ENCODE assay signal across 21 cellular contexts in genomic region chrX:67568769-67569168, GRCh38. TPM values are rescaled to one million over a fixed set of nuclear protein-coding genes. Genes with fewer than 3 reads are reported as not detected.
DNase-seq lines count a peak whose midpoint lies in the region; ATAC-seq and TF ChIP-seq lines count a peak whose summit lies in the region.
"Had no signal": no experiment of that assay in that cellular context is flagged by ENCODE, and none has a peak within 500 bp of the region (broad histone marks: within the 10 kb centered on the region; RNA-seq: fewer than 3 reads in every experiment).

No MANE protein-coding gene starts in this region.

- no peaks in the 10 kb centered on the region for H4K20me1 ChIP-seq in smooth muscle cell (ENCODE audit: low read depth)

- H3K4me1 ChIP-seq in heart right ventricle, result peaks cover 0 to 10% (median 0%) of the 10 kb centered on the region in 9 donors
- H3K4me1 ChIP-seq in smooth muscle cell (ENCODE audit: low read depth), result no peaks in the 10 kb centered on the region
- H3K4me1 ChIP-seq: Peyer's patch had no signal

- H3K27ac ChIP-seq in heart right ventricle (peak overlapping the region in 5 of 10 donors; percentile 4 to 58 (median 40)), smooth muscle cell (ENCODE audit: low read depth) (peak overlapping the region; percentile 37)
- H3K27ac ChIP-seq: Peyer's patch had no signal

- no peaks in the 10 kb centered on the region for H3F3A ChIP-seq in smooth muscle cell (ENCODE audit: low read depth)

- 42 to 53% methylated on average over 5 of the region's 5 CpGs for WGBS in heart right ventricle, 2 donors
- 61% methylated on average over 5 of the region's 5 CpGs for WGBS in smooth muscle cell (ENCODE audit: low lambda C conversion rate)

- H3K36me3 ChIP-seq in heart right ventricle (no peaks in the 10 kb centered on the region), smooth muscle cell (ENCODE audit: low read depth) (no peaks in the 10 kb centered on the region)
- H3K36me3 ChIP-seq: Peyer's patch had no signal

- H3K79me2 ChIP-seq in smooth muscle cell (ENCODE audit: low read depth), result no peaks in the 10 kb centered on the region

- ATAC-seq in Right ventricle myocardium superior (ENCODE audit: poor library complexity) (peak; percentile 84), heart right ventricle (peak in 7 of 8 donors; percentile 27 to 91 (median 71)), GM21825 (IDR thresholded peaks at IDR 0.05; ENCODE audit: unreplicated experiment) (no peak), HG03565 (IDR thresholded peaks at IDR 0.05; ENCODE audit: unreplicated experiment) (no peak)
- ATAC-seq: GM23338 had no signal

- H3K9ac ChIP-seq in smooth muscle cell (ENCODE audit: low read depth), result no peak overlapping the region

- peaks cover 0 to 6% (median 0%) of the 10 kb centered on the region in 7 donors for H3K27me3 ChIP-seq in heart right ventricle
- no peaks in the 10 kb centered on the region for H3K27me3 ChIP-seq in smooth muscle cell (ENCODE audit: low read depth)
- H3K27me3 ChIP-seq: Peyer's patch had no signal

- H3K4me2 ChIP-seq in smooth muscle cell, result peak overlapping the region; percentile 31
- H3K4me2 ChIP-seq: GM23338 had no signal

- no peak overlapping the region for H2AFZ ChIP-seq in smooth muscle cell (ENCODE audit: low read depth)
- H2AFZ ChIP-seq: GM23338 had no signal

- DNase-seq in Right ventricle myocardium superior, result no peak
- no peak for DNase-seq in cardiac septum (ENCODE audit: low spot score)
- DNase-seq in heart right ventricle, result peak in 1 of 2 donors; percentile 6
- DNase-seq in left kidney (ENCODE audit: low read depth, low spot score), result peak; percentile 12
- DNase-seq in smooth muscle cell (lab: John Stamatoyannopoulos, UW; ENCODE audit: unreplicated experiment), result no peak
- DNase-seq in NCI-H146 treated with DMSO at 0.1 percent for 48 hours (lab: John Stamatoyannopoulos, UW; ENCODE audit: unreplicated experiment), result no peak
- DNase-seq: CD4-positive, alpha-beta T cell; DMS153; GDM1; HCEC 1CT; NCI-H1436; NCI-H2029 treated with DMSO at 0.1 percent for 48 hours; NCI-H2171 treated with DMSO at 0.1 percent for 48 hours; NCI-H446; NK-92 treated with Interleukin-12 subunit alpha and Interleukin-12 subunit beta, amount 100 ng/mL, for 24 hours; Peyer's patch had no signal

- no peak for TF ChIP-seq CTCF in heart right ventricle (IDR thresholded peaks at IDR 0.05)
- no peak for TF ChIP-seq CTCF in smooth muscle cell (IDR thresholded peaks at IDR 0.05; ENCODE audit: borderline replicate concordance, insufficient read depth, poor library complexity, severe bottlenecking)

- H3K9me3 ChIP-seq in heart right ventricle (no peaks in the 10 kb centered on the region), smooth muscle cell (replicated peaks; ENCODE audit: low read depth) (no peaks in the 10 kb centered on the region)
- H3K9me3 ChIP-seq: Peyer's patch had no signal

- intact Hi-C loops in Right ventricle myocardium superior (cut with DNase I), result no loop called here
- intact Hi-C loops in cardiac septum (cut with DNase I), result no loop called here
- intact Hi-C loops in heart right ventricle (cut with DNase I), result no loop called here

- H3K4me3 ChIP-seq in heart right ventricle (peak overlapping the region in 4 of 10 donors; percentile 15 to 32 (median 24)), smooth muscle cell (no peak overlapping the region)
- H3K4me3 ChIP-seq: GM23338, Peyer's patch had no signal

RNA-seq across cellular contexts. Expression of gene AR, which starts 24.9 kb away (rescaled TPM):
- 18.2 TPM for total RNA-seq in Right ventricle myocardium superior
- 12.7 TPM for total RNA-seq in cardiac septum
- 10 to 100 TPM; 18.4 to 35.2 (median 27.0) TPM for total RNA-seq in heart right ventricle
- polyA plus RNA-seq in heart right ventricle, result 1 to 10 TPM; 1.7 to 3.0 TPM
- 2.4 and 2.7 TPM in 2 replicates for total RNA-seq in smooth muscle cell
- polyA plus RNA-seq in smooth muscle cell, result 0.72 and 1.3 TPM in 2 replicates
- total RNA-seq: CD4-positive, alpha-beta T cell; HT-29; MCF 10A had no signal

Comparison
In these comparisons a context has a peak if more than half of its experiments do, and no peak if none do; other contexts are left out.
1. ATAC-seq: peak in Right ventricle myocardium superior (single experiment) and heart right ventricle (7 of 8); none in GM21825 (single experiment) and HG03565 (single experiment).